ENCODE assay signal across 1 cellular context in genomic region chr5:61496406-61497307, GRCh38.
TF ChIP-seq lines count a peak whose summit lies in the region.

No MANE protein-coding gene starts in this region.

TF ChIP-seq in HepG2, 621 proteins besides CTCF, POLR2A, EP300 and RAD21 (continued from another document):
- no peak for TF ChIP-seq NR0B2 (CRISPR knock-in tag; IDR thresholded peaks at IDR 0.05)
TF ChIP-seq in HepG2: peak in this region for 0.
